In the genomic region with DNA sequence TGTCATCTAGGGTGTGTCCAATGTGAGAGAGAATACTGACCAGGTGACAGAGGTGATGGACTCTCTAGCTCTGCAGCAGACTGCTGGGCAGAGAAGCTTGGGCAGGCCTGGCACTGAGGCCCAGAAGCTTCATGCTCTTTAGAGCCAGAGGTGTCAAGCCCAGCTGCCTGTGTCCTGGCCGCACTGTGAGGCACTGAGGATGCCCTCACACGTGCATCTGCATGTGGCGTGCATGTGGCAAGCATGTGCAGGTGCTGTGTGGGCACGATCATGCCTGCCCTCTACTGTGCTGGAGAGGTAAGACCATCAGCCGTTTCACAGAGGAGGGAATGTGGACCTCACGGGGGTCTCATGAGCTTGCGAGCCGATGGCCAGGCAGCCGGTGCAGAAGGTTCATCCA, we compare ENCODE assay signal across 1 cellular context.
TF ChIP-seq lines count a peak whose summit lies in the region.

No MANE protein-coding gene starts in this region.

TF ChIP-seq in HEK293, 187 proteins besides CTCF, POLR2A, EP300 and RAD21 (continued from another document):
- no peak for TF ChIP-seq INSM2 (tag by site-specific recombination; IDR thresholded peaks at IDR 0.05)
- TF ChIP-seq, protein P1, sequence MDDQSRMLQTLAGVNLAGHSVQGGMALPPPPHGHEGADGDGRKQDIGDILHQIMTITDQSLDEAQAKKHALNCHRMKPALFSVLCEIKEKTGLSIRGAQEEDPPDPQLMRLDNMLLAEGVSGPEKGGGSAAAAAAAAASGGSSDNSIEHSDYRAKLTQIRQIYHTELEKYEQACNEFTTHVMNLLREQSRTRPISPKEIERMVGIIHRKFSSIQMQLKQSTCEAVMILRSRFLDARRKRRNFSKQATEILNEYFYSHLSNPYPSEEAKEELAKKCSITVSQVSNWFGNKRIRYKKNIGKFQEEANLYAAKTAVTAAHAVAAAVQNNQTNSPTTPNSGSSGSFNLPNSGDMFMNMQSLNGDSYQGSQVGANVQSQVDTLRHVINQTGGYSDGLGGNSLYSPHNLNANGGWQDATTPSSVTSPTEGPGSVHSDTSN (CRISPR knock-in tag; IDR thresholded peaks at IDR 0.05) = no peak
- no peak for TF ChIP-seq ZNF623 (tag by site-specific recombination; IDR thresholded peaks at IDR 0.05)
- no peak for TF ChIP-seq ZNF521 (tag by site-specific recombination; IDR thresholded peaks at IDR 0.05)
- TF ChIP-seq, protein P2, sequence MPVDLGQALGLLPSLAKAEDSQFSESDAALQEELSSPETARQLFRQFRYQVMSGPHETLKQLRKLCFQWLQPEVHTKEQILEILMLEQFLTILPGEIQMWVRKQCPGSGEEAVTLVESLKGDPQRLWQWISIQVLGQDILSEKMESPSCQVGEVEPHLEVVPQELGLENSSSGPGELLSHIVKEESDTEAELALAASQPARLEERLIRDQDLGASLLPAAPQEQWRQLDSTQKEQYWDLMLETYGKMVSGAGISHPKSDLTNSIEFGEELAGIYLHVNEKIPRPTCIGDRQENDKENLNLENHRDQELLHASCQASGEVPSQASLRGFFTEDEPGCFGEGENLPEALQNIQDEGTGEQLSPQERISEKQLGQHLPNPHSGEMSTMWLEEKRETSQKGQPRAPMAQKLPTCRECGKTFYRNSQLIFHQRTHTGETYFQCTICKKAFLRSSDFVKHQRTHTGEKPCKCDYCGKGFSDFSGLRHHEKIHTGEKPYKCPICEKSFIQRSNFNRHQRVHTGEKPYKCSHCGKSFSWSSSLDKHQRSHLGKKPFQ (tag by site-specific recombination; IDR thresholded peaks at IDR 0.05) = no peak
- TF ChIP-seq ZNF600 (tag by site-specific recombination; IDR thresholded peaks at IDR 0.05) = no peak
- no peak for TF ChIP-seq ZNF311 (tag by site-specific recombination; IDR thresholded peaks at IDR 0.05; ENCODE audit: borderline replicate concordance)
- TF ChIP-seq GLIS1 (tag by site-specific recombination; IDR thresholded peaks at IDR 0.05) = no peak
- TF ChIP-seq ZBTB21 (tag by site-specific recombination; IDR thresholded peaks at IDR 0.05) = no peak
